14 cellular contexts compared by ENCODE assay signal in genomic region chrX:7083021-7083420, GRCh38.
DNase-seq lines count a peak whose midpoint lies in the region; ATAC-seq and TF ChIP-seq lines count a peak whose summit lies in the region.
"Had no signal": no experiment of that assay in that cellular context is flagged by ENCODE, and none has a peak within 500 bp of the region (broad histone marks: within the 10 kb centered on the region; RNA-seq: fewer than 3 reads in every experiment).

No MANE protein-coding gene starts in this region.

- BruUV-seq in Calu3 (replicated peaks; lab: Mats Ljungman, UMichigan), result no TSS peak
- BruUV-seq in PC-9 (replicated peaks; lab: Mats Ljungman, UMichigan), result no TSS peak

- H2AFZ ChIP-seq in PC-9, result no peak overlapping the region

- no peak for TF ChIP-seq CTCF in Calu3 (IDR thresholded peaks at IDR 0.05; ENCODE audit: unreplicated experiment)
- no peak for TF ChIP-seq CTCF in PC-9 (conservative IDR thresholded peaks at IDR 0.05)

- peak overlapping the region; percentile 88 for H3K4me2 ChIP-seq in BLaER1
- no peak overlapping the region for H3K4me2 ChIP-seq in PC-9

- peak overlapping the region; percentile 80 for H3K27ac Mint-ChIP-seq in Calu3 (ENCODE audit: unreplicated experiment)
- peak overlapping the region; percentile 56 to 89 (median 80) for H3K27ac Mint-ChIP-seq in immature natural killer cell

- peaks cover 8% of the 10 kb centered on the region; the same call in 1 of the 2 replicates for H3K9me3 ChIP-seq in BLaER1
- no peaks in the 10 kb centered on the region for H3K9me3 ChIP-seq in PC-9 (ENCODE audit: insufficient read depth, low read depth)
- H3K9me3 ChIP-seq: sigmoid colon had no signal

- H3K27me3 Mint-ChIP-seq in Calu3 (ENCODE audit: unreplicated experiment) (no peaks in the 10 kb centered on the region), immature natural killer cell (ENCODE audit: low read depth in 3 of 3) (peaks cover 0 to 6% (median 5%) of the 10 kb centered on the region in 3 donors)

- H3K9ac ChIP-seq in BLaER1, result peak overlapping the region; percentile 77

- no peaks in the 10 kb centered on the region for H3K27me3 ChIP-seq in BLaER1
- H3K27me3 ChIP-seq in PC-9 (ENCODE audit: insufficient read depth, low read depth), result no peaks in the 10 kb centered on the region
- H3K27me3 ChIP-seq: sigmoid colon had no signal

- no peak for ATAC-seq in left ventricle myocardium superior
- ATAC-seq in HG02798 (IDR thresholded peaks at IDR 0.05; ENCODE audit: poor library complexity, unreplicated experiment), result no peak

- H3K4me3 Mint-ChIP-seq in Calu3 (ENCODE audit: low read depth, unreplicated experiment) (no peak overlapping the region), immature natural killer cell (peak overlapping the region; percentile 75 to 88 (median 80))

- intact Hi-C loops in Calu3 (cut with micrococcal nuclease; ENCODE audit: unreplicated experiment), result no loop called here
- intact Hi-C loops in PC-9 (cut with micrococcal nuclease; ENCODE audit: unreplicated experiment), result no loop called here
- intact Hi-C loops in left ventricle myocardium superior (cut with micrococcal nuclease), result no loop called here

- H3K36me3 ChIP-seq in BLaER1, result peaks cover 15% of the 10 kb centered on the region; the same call in 1 of the 2 replicates
- no peaks in the 10 kb centered on the region for H3K36me3 ChIP-seq in PC-9 (ENCODE audit: low read depth)
- H3K36me3 ChIP-seq: sigmoid colon had no signal

- H4K20me1 ChIP-seq in BLaER1 (no peaks in the 10 kb centered on the region), PC-9 (ENCODE audit: insufficient read depth) (no peaks in the 10 kb centered on the region)

- peak overlapping the region; percentile 93 for H3K27ac ChIP-seq in BLaER1
- peak overlapping the region; percentile 73 for H3K27ac ChIP-seq in PC-9
- H3K27ac ChIP-seq: C4-2B, sigmoid colon had no signal

- DNase-seq in Calu3 (no peak), PC-9 (no peak), immature natural killer cell (no peak), NCI-H748 treated with DMSO at 0.1 percent for 48 hours (lab: John Stamatoyannopoulos, UW) (no peak), DMS 273 treated with DMSO at 0.1 percent for 48 hours (lab: John Stamatoyannopoulos, UW) (no peak), left ventricle myocardium superior (no peak)
- DNase-seq: IMR-90, NCI-H187, NCI-H526 treated with DMSO at 0.1 percent for 48 hours, SHP77, sigmoid colon had no signal

- H3K4me1 ChIP-seq in BLaER1 (peaks cover 81% of the 10 kb centered on the region), PC-9 (replicated peaks; ENCODE audit: insufficient read depth) (peaks cover 17% of the 10 kb centered on the region)
- H3K4me1 ChIP-seq: sigmoid colon had no signal

- CTCF ChIA-PET in Calu3 (lab: Charles Lee) (no interaction called here), PC-9 (lab: Charles Lee) (no interaction called here)

- POLR2A ChIA-PET in PC-9 (lab: Charles Lee; ENCODE audit: unreplicated experiment), result no interaction called here

- H3K36me3 Mint-ChIP-seq in Calu3 (ENCODE audit: insufficient read depth, unreplicated experiment), result peaks cover 8% of the 10 kb centered on the region
- no peaks in the 10 kb centered on the region for H3K36me3 Mint-ChIP-seq in immature natural killer cell

- H3K4me3 ChIP-seq in BLaER1, result peak overlapping the region; percentile 29; the same call in 1 of the 2 replicates
- no peak overlapping the region for H3K4me3 ChIP-seq in PC-9
- H3K4me3 ChIP-seq: sigmoid colon had no signal

- peaks cover 13% of the 10 kb centered on the region for H3F3A ChIP-seq in PC-9 (ENCODE audit: insufficient read depth, low read depth)

- H3K9me3 Mint-ChIP-seq in Calu3 (ENCODE audit: low read depth, unreplicated experiment), result no peaks in the 10 kb centered on the region
- H3K9me3 Mint-ChIP-seq in immature natural killer cell, result no peaks in the 10 kb centered on the region

- peaks cover 31% of the 10 kb centered on the region for H3K4me1 Mint-ChIP-seq in Calu3 (ENCODE audit: low read depth, unreplicated experiment)
- H3K4me1 Mint-ChIP-seq in immature natural killer cell, result peaks cover 68 to 89% of the 10 kb centered on the region in 2 donors

- H3K9me2 ChIP-seq in PC-9 (ENCODE audit: insufficient read depth), result no peaks in the 10 kb centered on the region; the same call in 1 of the 2 replicates

- H3K79me2 ChIP-seq in PC-9 (ENCODE audit: low read depth), result peaks cover 16% of the 10 kb centered on the region; the same call in 1 of the 2 replicates
